ENCODE assay signal across 9 cellular contexts in the genomic region with DNA sequence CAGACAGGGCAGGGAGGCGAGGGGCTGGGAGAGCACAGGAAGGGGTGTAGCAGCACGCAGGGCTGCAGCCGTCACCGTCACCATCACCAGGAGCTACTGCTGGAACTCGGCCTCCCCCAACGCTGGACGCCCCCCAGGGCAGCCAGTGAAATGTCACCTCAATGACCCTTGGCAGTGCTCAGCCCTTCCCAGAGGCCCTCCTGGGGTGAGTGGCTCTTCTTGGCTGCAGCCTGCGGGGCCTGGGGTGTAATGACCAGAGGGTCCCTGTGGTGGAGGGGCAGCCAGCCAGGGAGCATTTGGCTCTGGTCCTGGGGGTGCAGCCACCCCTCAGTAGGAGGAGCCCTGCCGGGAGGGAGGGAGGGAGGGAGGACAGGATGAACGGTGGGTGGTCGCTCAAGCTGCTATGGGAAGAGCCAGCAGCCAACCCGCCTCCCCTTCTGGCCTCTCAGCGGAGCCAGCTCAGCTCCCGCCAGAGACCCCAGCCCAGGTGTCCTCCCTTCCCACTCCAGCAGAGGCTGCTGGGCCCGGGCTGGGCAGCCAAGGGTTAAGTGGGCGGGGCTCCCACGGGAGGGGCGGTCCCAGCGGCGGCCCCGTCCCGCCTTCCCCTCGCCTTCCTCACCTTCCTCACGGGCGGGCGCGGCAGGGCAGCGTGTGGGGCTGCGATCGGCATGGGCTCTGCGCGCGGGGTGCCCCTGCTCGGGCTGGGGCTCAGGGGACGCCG. TPM values are rescaled to one million over a fixed set of nuclear protein-coding genes. Genes with fewer than 3 reads are reported as not detected.
DNase-seq lines count a peak whose midpoint lies in the region; ATAC-seq and TF ChIP-seq lines count a peak whose summit lies in the region.
"Had no signal": no experiment of that assay in that cellular context is flagged by ENCODE, and none has a peak within 500 bp of the region (broad histone marks: within the 10 kb centered on the region; RNA-seq: fewer than 3 reads in every experiment).

No MANE protein-coding gene starts in this region.

- H3K9me3 ChIP-seq in suprapubic skin (no peaks in the 10 kb centered on the region), upper lobe of right lung (no peaks in the 10 kb centered on the region)

- H3K9me3 Mint-ChIP-seq in activated B cell treated with CpG ODN at 0.5 μM for 24 hours (no peaks in the 10 kb centered on the region), mesothelial cell of epicardium (no peaks in the 10 kb centered on the region)

- H3K27me3 Mint-ChIP-seq in activated B cell treated with CpG ODN at 0.5 μM for 24 hours = peaks cover 6% of the 10 kb centered on the region
- H3K27me3 Mint-ChIP-seq in mesothelial cell of epicardium (ENCODE audit: low read depth) = peaks cover 35% of the 10 kb centered on the region

- H3K27me3 ChIP-seq in suprapubic skin = peaks cover 98% of the 10 kb centered on the region
- H3K27me3 ChIP-seq in upper lobe of right lung = peaks cover 72% of the 10 kb centered on the region

- ATAC-seq in activated B cell treated with CpG ODN at 0.5 μM for 24 hours (ENCODE audit: low read depth) = peak; percentile 67
- no peak for ATAC-seq in Right ventricle myocardium inferior
- ATAC-seq in upper lobe of right lung = no peak

- H3K4me3 Mint-ChIP-seq in activated B cell treated with CpG ODN at 0.5 μM for 24 hours (no peak overlapping the region), mesothelial cell of epicardium (no peak overlapping the region)

- CTCF ChIA-PET in activated B cell treated with CpG ODN at 0.5 μM for 24 hours (lab: Charles Lee) = interaction anchor here (0.9 kb wide), 1 partner anchor 95 kb away, joined by 3 read pairs; no protein-coding TSS in a partner anchor

- no peaks in the 10 kb centered on the region for H3K36me3 ChIP-seq in suprapubic skin
- no peaks in the 10 kb centered on the region for H3K36me3 ChIP-seq in upper lobe of right lung

- 32% methylated on average over 7 of the region's 36 CpGs for WGBS in suprapubic skin

- H3K27ac Mint-ChIP-seq in activated B cell treated with CpG ODN at 0.5 μM for 24 hours (no peak overlapping the region), mesothelial cell of epicardium (no peak overlapping the region)

- intact Hi-C loops in activated B cell treated with CpG ODN at 0.5 μM for 24 hours (cut with micrococcal nuclease) (no loop called here), Right ventricle myocardium inferior (cut with DNase I) (no loop called here), upper lobe of right lung (cut with DNase I) (no loop called here)

- TF ChIP-seq EP300 in suprapubic skin (IDR thresholded peaks at IDR 0.05) = no peak

- POLR2A ChIA-PET in activated B cell treated with CpG ODN at 0.5 μM for 24 hours (lab: Charles Lee) = no interaction called here

- peaks cover 17% of the 10 kb centered on the region for H3K4me1 Mint-ChIP-seq in activated B cell treated with CpG ODN at 0.5 μM for 24 hours
- peaks cover 10% of the 10 kb centered on the region for H3K4me1 Mint-ChIP-seq in mesothelial cell of epicardium

- TF ChIP-seq CTCF in activated B cell treated with CpG ODN at 0.5 μM for 24 hours (IDR thresholded peaks at IDR 0.05) (no peak), suprapubic skin (IDR thresholded peaks at IDR 0.05) (no peak), mesothelial cell of epicardium (IDR thresholded peaks at IDR 0.05; ENCODE audit: unreplicated experiment) (no peak), upper lobe of right lung (IDR thresholded peaks at IDR 0.05) (no peak)

- no peak for TF ChIP-seq POLR2A in erythroblast (IDR thresholded peaks at IDR 0.05; ENCODE audit: low read length)
- TF ChIP-seq POLR2A in suprapubic skin (IDR thresholded peaks at IDR 0.05) = no peak

- peak; percentile 61 for DNase-seq in activated CD8-positive, alpha-beta memory T cell treated with anti-CD3 and anti-CD28 coated beads for 24 hours
- DNase-seq in activated CD8-positive, alpha-beta memory T cell treated with anti-CD3 and anti-CD28 coated beads, Interleukin-2, amount 50 U/mL, for 4 hours = no peak
- no peak for DNase-seq in activated B cell treated with CpG ODN at 0.5 μM for 24 hours
- peak; percentile 24 to 25 for DNase-seq in erythroblast (lab: John Stamatoyannopoulos, UW)
- DNase-seq in suprapubic skin (ENCODE audit: low spot score in 2 of 2) = no peak
- DNase-seq in mesothelial cell of epicardium (ENCODE audit: low spot score in 2 of 2, unreplicated experiment in 2 of 2) = no peak
- DNase-seq in Right ventricle myocardium inferior (ENCODE audit: missing footprints) = no peak
- no peak for DNase-seq in upper lobe of right lung
- DNase-seq: NCI-H345 had no signal

- H3K36me3 Mint-ChIP-seq in activated B cell treated with CpG ODN at 0.5 μM for 24 hours (ENCODE audit: low read depth) = no peaks in the 10 kb centered on the region
- no peaks in the 10 kb centered on the region for H3K36me3 Mint-ChIP-seq in mesothelial cell of epicardium

- H3K27ac ChIP-seq in suprapubic skin (no peak overlapping the region), upper lobe of right lung (no peak overlapping the region)

- H3K4me3 ChIP-seq in suprapubic skin = peak overlapping the region; percentile 31
- no peak overlapping the region for H3K4me3 ChIP-seq in upper lobe of right lung

- H3K4me1 ChIP-seq in suprapubic skin (peaks cover 19% of the 10 kb centered on the region), upper lobe of right lung (no peaks in the 10 kb centered on the region)

RNA-seq across cellular contexts. Expression of gene PLCH2, which starts 9.1 kb away (rescaled TPM):
- 6.0 and 6.1 TPM in 2 replicates for total RNA-seq in activated B cell treated with CpG ODN at 0.5 μM for 24 hours
- total RNA-seq in suprapubic skin = 100 to 1,000 TPM in 3 of 4 donors, 10 to 100 TPM in 1; 83.3 to 324 (median 130) TPM
- total RNA-seq in mesothelial cell of epicardium = 1.7 to 2.1 TPM (median 1.8 TPM) in 3 replicates
- 0.46 TPM for total RNA-seq in Right ventricle myocardium inferior
- 2.4 TPM for total RNA-seq in upper lobe of right lung

RNA-seq across cellular contexts. Expression of gene PEX10, which starts 54.6 kb away (rescaled TPM):
- total RNA-seq in activated B cell treated with CpG ODN at 0.5 μM for 24 hours (17.4 and 18.9 TPM in 2 replicates), suprapubic skin (10 to 100 TPM; 16.2 to 39.2 (median 27.3) TPM), mesothelial cell of epicardium (25.8 to 26.6 TPM (median 25.9 TPM) in 3 replicates), Right ventricle myocardium inferior (14.5 TPM), upper lobe of right lung (14.6 TPM)

RNA-seq across cellular contexts. Expression of gene PANK4, which starts 59.4 kb away (rescaled TPM):
- total RNA-seq in activated B cell treated with CpG ODN at 0.5 μM for 24 hours (43.1 and 54.0 TPM in 2 replicates), suprapubic skin (10 to 100 TPM; 17.7 to 36.0 (median 29.7) TPM), mesothelial cell of epicardium (43.1 to 50.8 TPM (median 45.4 TPM) in 3 replicates), Right ventricle myocardium inferior (46.4 TPM), upper lobe of right lung (36.4 TPM)

Comparison
In these comparisons a context has a peak if more than half of its experiments do, and no peak if none do; other contexts are left out.
1. DNase-seq: peak in activated CD8-positive, alpha-beta memory T cell treated with anti-CD3 and anti-CD28 coated beads for 24 hours (single experiment) and erythroblast (2 of 2); none in activated CD8-positive, alpha-beta memory T cell treated with anti-CD3 and anti-CD28 coated beads, Interleukin-2, amount 50 U/mL, for 4 hours (single experiment), activated B cell treated with CpG ODN at 0.5 μM for 24 hours (single experiment), suprapubic skin (0 of 2), mesothelial cell of epicardium (0 of 2), Right ventricle myocardium inferior (single experiment) and upper lobe of right lung (single experiment).
2. RNA of gene PLCH2, which starts 9.1 kb away (total RNA-seq): 83.3 to 324 TPM in suprapubic skin; 6.0 to 6.1 TPM in activated B cell treated with CpG ODN at 0.5 μM for 24 hours, 2.4 TPM in upper lobe of right lung (single experiment), 1.7 to 2.1 TPM in mesothelial cell of epicardium and 0.46 TPM in Right ventricle myocardium inferior (single experiment); every median in the first group is over 10 times any median in the second.